Comparison of ENCODE assay signal across 9 cellular contexts in the genomic region with DNA sequence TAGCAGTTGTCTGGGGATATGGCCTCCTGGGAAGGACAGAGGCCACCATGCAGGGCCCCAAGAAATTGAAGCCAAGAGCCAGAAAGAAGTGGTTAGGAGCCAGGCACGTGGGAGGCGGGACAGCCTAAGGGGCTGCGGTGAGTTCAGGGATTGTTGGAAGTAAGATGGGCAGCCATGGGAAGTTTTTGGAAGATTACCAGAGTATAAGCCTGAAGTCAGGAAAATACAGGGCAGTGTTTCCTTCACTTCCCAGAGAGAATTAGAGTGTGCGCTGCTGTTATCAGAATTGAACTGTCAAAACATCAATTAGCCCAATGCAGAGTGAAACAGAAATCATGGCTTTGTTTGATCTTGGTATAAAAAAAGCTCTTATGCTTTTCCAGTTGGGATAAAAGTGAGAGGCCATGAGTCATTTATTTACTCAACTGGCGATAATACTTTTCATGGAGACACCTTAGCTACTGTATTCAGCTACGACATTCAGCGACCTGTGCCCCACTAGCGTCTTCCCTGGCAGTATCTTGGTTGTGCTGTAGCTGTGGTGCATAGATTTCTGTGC.
DNase-seq lines count a peak whose midpoint lies in the region; ATAC-seq, FAIRE-seq and TF ChIP-seq lines count a peak whose summit lies in the region.
"Had no signal": no experiment of that assay in that cellular context is flagged by ENCODE, and none has a peak within 500 bp of the region (broad histone marks: within the 10 kb centered on the region; RNA-seq: fewer than 3 reads in every experiment).

No MANE protein-coding gene starts in this region.

- CTCF ChIA-PET in HepG2 (lab: Yijun Ruan, JAX; ENCODE audit: low intra/inter-chr PET ratio, low total read pairs), result no interaction called here

- H3K4me3 ChIP-seq in body of pancreas, result no peak overlapping the region
- H3K4me3 ChIP-seq in HepG2 (replicated peaks in 1 of 3; ENCODE audit: insufficient read depth in 1 of 3, low read depth in 2 of 3, low read length in 3 of 3), result peak overlapping the region; percentile 45 to 74 (median 49)
- no peak overlapping the region for H3K4me3 ChIP-seq in thyroid gland (replicated peaks in 1 of 3)

- H3K27ac ChIP-seq in body of pancreas (peak overlapping the region; percentile 66 to 84 (median 78)), HepG2 (ENCODE audit: extremely low read length, insufficient read depth, low read length) (peak overlapping the region; percentile 98), thyroid gland (peak overlapping the region; percentile 85 to 97 (median 89))

- WGBS in body of pancreas, 2 donors, result 18 to 31% methylated on average over 8 of the region's 8 CpGs
- 28% methylated on average over 8 of the region's 8 CpGs for WGBS in HepG2 (ENCODE audit: low lambda C conversion rate)
- 55 to 59% methylated on average over 8 of the region's 8 CpGs for whole genome bisulfite sequencing in thyroid gland, 2 donors

- FAIRE-seq in HepG2 (lab: Jason Lieb, UNC), result no peak

- H2AFZ ChIP-seq in HepG2 (ENCODE audit: low read length), result peak overlapping the region; percentile 20

- peak overlapping the region; percentile 94 for H3K9ac ChIP-seq in HepG2 (ENCODE audit: insufficient read depth, low read depth, low read length)

- POLR2A ChIA-PET in HepG2 (lab: Yijun Ruan, JAX), result interaction anchor here (0.6 to 4.6 kb wide), 10 partner anchors 14 to 233 kb away, joined by 3 to 48 read pairs (median 4); partner anchors contain the start of genes FUCA2, LTV1 and PHACTR2

- H3K4me1 ChIP-seq in body of pancreas, result peaks cover 52% of the 10 kb centered on the region
- peaks cover 70% of the 10 kb centered on the region for H3K4me1 ChIP-seq in HepG2 (ENCODE audit: insufficient read depth, low read length)
- peaks cover 62 to 73% of the 10 kb centered on the region in 2 donors for H3K4me1 ChIP-seq in thyroid gland

- TF ChIP-seq CTCF in body of pancreas (IDR thresholded peaks at IDR 0.05), result no peak
- TF ChIP-seq CTCF in HepG2 (CRISPR knock-in tag; IDR thresholded peaks at IDR 0.05), result no peak
- TF ChIP-seq CTCF in thyroid gland (IDR thresholded peaks at IDR 0.05), result no peak

- H3K27me3 ChIP-seq in body of pancreas (no peaks in the 10 kb centered on the region), HepG2 (ENCODE audit: control insufficient read depth in 1 of 2, insufficient read depth in 2 of 2, low read length in 2 of 2) (no peaks in the 10 kb centered on the region), thyroid gland (no peaks in the 10 kb centered on the region)

- no peaks in the 10 kb centered on the region for H3K36me3 ChIP-seq in body of pancreas (replicated peaks in 1 of 2; ENCODE audit: insufficient read depth in 1 of 2, low read depth in 2 of 2)
- no peaks in the 10 kb centered on the region for H3K36me3 ChIP-seq in HepG2 (replicated peaks in 1 of 2; ENCODE audit: control insufficient read depth in 1 of 2, insufficient read depth in 2 of 2, low read length in 2 of 2)
- H3K36me3 ChIP-seq in thyroid gland, result no peaks in the 10 kb centered on the region

- TF ChIP-seq EP300 in HepG2 (IDR thresholded peaks at IDR 0.05; ENCODE audit: low read depth in 2 of 2, low read length in 2 of 2), result peak in 1 of 2 experiments; percentile 57; a peak in 2 of 4 replicates
- peak; percentile 31; the same call in 1 of the 2 replicates for TF ChIP-seq EP300 in HepG2 (CRISPR knock-in tag; IDR thresholded peaks at IDR 0.05; ENCODE audit: borderline replicate concordance)

- H3K9me3 ChIP-seq in body of pancreas (no peaks in the 10 kb centered on the region), HepG2 (ENCODE audit: low read length) (no peaks in the 10 kb centered on the region), thyroid gland (no peaks in the 10 kb centered on the region)

- TF ChIP-seq POLR2A in body of pancreas (IDR thresholded peaks at IDR 0.05) (no peak), HepG2 (IDR thresholded peaks at IDR 0.05; ENCODE audit: insufficient read depth in 1 of 2, low read depth in 2 of 2, low read length in 2 of 2) (no peak), thyroid gland (IDR thresholded peaks at IDR 0.05) (no peak)

- peaks cover 2% of the 10 kb centered on the region for H3K79me2 ChIP-seq in HepG2 (ENCODE audit: insufficient read depth, low read length)

- no peaks in the 10 kb centered on the region for H4K20me1 ChIP-seq in HepG2 (ENCODE audit: insufficient read depth, low read length)

- DNase-seq in M059J (ENCODE audit: low read depth) (peak; percentile 45), body of pancreas (peak in 1 of 4 donors; percentile 32), HepG2 (ENCODE audit: low spot score) (peak; percentile 85), thyroid gland (no peak), putamen (ENCODE audit: low spot score) (no peak), germinal center (ENCODE audit: low spot score) (no peak), T-helper 9 cell (no peak)
- DNase-seq: activated B cell treated with CpG ODN at 0.5 μM for 24 hours, NCI-H226 had no signal

- intact Hi-C loops in body of pancreas (cut with DNase I) (no loop called here), HepG2 (cut with micrococcal nuclease; ENCODE audit: unreplicated experiment) (loop anchor here (1.0 to 5.0 kb wide), 6 partner anchors 52 to 268 kb away; partner anchors contain the start of gene LTV1), thyroid gland (cut with DNase I) (no loop called here)

- TF ChIP-seq RAD21 in HepG2 (CRISPR knock-in tag; IDR thresholded peaks at IDR 0.05), result 0 out of 2 replicates have a peak, but pooled peaks have one; percentile 27

- TSS peak; percentile 83 for BruUV-seq in HepG2 (replicated peaks; lab: Mats Ljungman, UMichigan)

- in situ Hi-C loops in HepG2 (cut with HindIII; ENCODE audit: extremely low pct_ligation_motif_present, low pct_unique_long_range_greater_than_20kb), result loop anchor here (5.0 kb wide), 1 partner anchor 52 kb away; no protein-coding TSS in a partner anchor

- ATAC-seq in body of pancreas, result peak; percentile 71
- 0 out of 3 replicates have a peak, but pooled peaks have one; percentile 0 for ATAC-seq in HepG2

- H3K4me2 ChIP-seq in HepG2 (ENCODE audit: low read depth, low read length), result peak overlapping the region; percentile 98

TF ChIP-seq in HepG2, 621 proteins besides CTCF, POLR2A, EP300 and RAD21 (continues in another document):
- TF ChIP-seq GATA4 (IDR thresholded peaks at IDR 0.05; ENCODE audit: borderline replicate concordance, low read depth) (no peak), HDAC2 (CRISPR knock-in tag; IDR thresholded peaks at IDR 0.05) (peak; percentile 26), DMAP1 (CRISPR knock-in tag; IDR thresholded peaks at IDR 0.05) (no peak), SNAI1 (CRISPR knock-in tag; IDR thresholded peaks at IDR 0.05; ENCODE audit: borderline replicate concordance) (no peak), ZNF256 (CRISPR knock-in tag; conservative IDR thresholded peaks at IDR 0.05) (peak; percentile 52; the same call in 1 of the 2 replicates), KDM1A (CRISPR knock-in tag; IDR thresholded peaks at IDR 0.05) (no peak), ZNF773 (CRISPR knock-in tag; IDR thresholded peaks at IDR 0.05; ENCODE audit: borderline replicate concordance) (no peak), RCOR2 (CRISPR knock-in tag; IDR thresholded peaks at IDR 0.05) (no peak), ZNF598 (CRISPR knock-in tag; IDR thresholded peaks at IDR 0.05; ENCODE audit: borderline replicate concordance) (0 out of 2 replicates have a peak, but pooled peaks have one; percentile 5)
- TF ChIP-seq, protein P1, sequence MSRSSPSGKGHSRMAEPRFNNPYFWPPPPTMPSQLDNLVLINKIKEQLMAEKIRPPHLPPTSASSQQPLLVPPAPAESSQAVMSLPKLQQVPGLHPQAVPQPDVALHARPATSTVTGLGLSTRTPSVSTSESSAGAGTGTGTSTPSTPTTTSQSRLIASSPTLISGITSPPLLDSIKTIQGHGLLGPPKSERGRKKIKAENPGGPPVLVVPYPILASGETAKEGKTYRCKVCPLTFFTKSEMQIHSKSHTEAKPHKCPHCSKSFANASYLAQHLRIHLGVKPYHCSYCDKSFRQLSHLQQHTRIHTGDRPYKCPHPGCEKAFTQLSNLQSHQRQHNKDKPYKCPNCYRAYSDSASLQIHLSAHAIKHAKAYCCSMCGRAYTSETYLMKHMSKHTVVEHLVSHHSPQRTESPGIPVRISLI (CRISPR knock-in tag; IDR thresholded peaks at IDR 0.05; ENCODE audit: borderline replicate concordance), result peak; percentile 69
- TF ChIP-seq, protein P2, sequence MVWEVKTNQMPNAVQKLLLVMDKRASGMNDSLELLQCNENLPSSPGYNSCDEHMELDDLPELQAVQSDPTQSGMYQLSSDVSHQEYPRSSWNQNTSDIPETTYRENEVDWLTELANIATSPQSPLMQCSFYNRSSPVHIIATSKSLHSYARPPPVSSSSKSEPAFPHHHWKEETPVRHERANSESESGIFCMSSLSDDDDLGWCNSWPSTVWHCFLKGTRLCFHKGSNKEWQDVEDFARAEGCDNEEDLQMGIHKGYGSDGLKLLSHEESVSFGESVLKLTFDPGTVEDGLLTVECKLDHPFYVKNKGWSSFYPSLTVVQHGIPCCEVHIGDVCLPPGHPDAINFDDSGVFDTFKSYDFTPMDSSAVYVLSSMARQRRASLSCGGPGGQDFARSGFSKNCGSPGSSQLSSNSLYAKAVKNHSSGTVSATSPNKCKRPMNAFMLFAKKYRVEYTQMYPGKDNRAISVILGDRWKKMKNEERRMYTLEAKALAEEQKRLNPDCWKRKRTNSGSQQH (CRISPR knock-in tag; IDR thresholded peaks at IDR 0.05; ENCODE audit: low read depth), result 0 out of 2 replicates have a peak, but pooled peaks have one; percentile 30

Comparison
In these comparisons a context has a peak if more than half of its experiments do, and no peak if none do; other contexts are left out.
1. DNase-seq: peak in M059J (single experiment) and HepG2 (single experiment); none in thyroid gland (0 of 2), putamen (single experiment), germinal center (single experiment) and T-helper 9 cell (single experiment).
2. H3K4me3 ChIP-seq: peak in HepG2 (3 of 3); none in body of pancreas (0 of 2) and thyroid gland (0 of 3).
3. Peak in every context shown above with its lines, with median percentiles within 50 percentile points of each other: H3K27ac ChIP-seq.